ENCODE assay signal across 8 cellular contexts in the genomic region with DNA sequence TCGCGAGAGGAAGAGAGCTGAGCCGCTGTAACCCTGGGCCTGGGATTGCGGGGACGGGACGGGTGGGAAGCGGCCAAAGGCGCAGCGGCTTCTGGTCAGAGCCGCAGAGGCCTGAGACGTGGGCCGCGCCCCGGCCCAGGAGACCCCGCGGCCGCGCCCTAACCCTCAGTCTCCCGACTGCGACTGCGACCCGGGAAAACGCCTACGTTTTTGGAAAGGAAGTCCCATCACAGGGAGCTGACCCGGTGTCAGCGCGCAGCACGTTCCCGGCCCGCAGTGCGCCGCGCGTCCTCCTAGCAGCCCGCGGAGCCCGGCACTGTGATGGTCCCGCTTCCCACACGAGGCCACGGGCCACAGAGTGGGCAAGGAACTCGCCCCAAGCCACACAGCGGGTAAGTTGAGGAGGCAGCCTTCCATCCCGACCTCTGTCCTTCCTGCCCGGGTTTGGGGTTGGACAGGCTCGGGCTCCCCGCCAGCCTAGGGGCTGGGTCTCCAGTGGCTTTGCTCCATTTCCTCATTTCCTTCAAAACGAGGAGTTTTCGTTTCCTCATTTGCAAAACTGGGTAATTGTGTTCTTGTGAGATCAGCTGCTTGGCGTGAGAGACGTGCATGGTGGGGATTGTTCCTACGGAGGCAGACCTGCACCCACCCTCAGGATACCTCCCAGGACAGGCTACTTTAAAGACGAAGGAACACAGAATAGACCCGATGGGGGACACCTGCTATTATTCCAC. TPM values are rescaled to one million over a fixed set of nuclear protein-coding genes. Genes with fewer than 3 reads are reported as not detected.
DNase-seq lines count a peak whose midpoint lies in the region; ATAC-seq and TF ChIP-seq lines count a peak whose summit lies in the region.

No MANE protein-coding gene starts in this region.

- TF ChIP-seq CTCF in DOHH2 (IDR thresholded peaks at IDR 0.05; ENCODE audit: low read depth, low read length, poor library complexity, severe bottlenecking) = no peak
- no peak for TF ChIP-seq CTCF in fibroblast of the aortic adventitia (IDR thresholded peaks at IDR 0.05; ENCODE audit: insufficient read depth, low read length)
- TF ChIP-seq CTCF in neutrophil (IDR thresholded peaks at IDR 0.05) = no peak

- H3K9me2 ChIP-seq in DOHH2 (replicated peaks; ENCODE audit: control insufficient read depth, low read length) = no peaks in the 10 kb centered on the region

- H3K36me3 ChIP-seq in DOHH2 (ENCODE audit: control insufficient read depth, low read length) = no peaks in the 10 kb centered on the region
- H3K36me3 ChIP-seq in neutrophil = no peaks in the 10 kb centered on the region

- H3K4me1 ChIP-seq in DOHH2 (ENCODE audit: control insufficient read depth, low read length) (peaks cover 5% of the 10 kb centered on the region), neutrophil (ENCODE audit: control insufficient read depth in 1 of 2, insufficient read depth in 1 of 2, low read depth in 1 of 2, low read length in 1 of 2) (peaks cover 15 to 16% of the 10 kb centered on the region in 2 experiments)

- no peaks in the 10 kb centered on the region for H3F3A ChIP-seq in DOHH2 (ENCODE audit: control insufficient read depth, insufficient read depth)

- H3K27me3 ChIP-seq in DOHH2 (ENCODE audit: control insufficient read depth, low read length) (peaks cover 53% of the 10 kb centered on the region), neutrophil (peaks cover 29% of the 10 kb centered on the region)

- H4K20me1 ChIP-seq in DOHH2 (ENCODE audit: control insufficient read depth, insufficient read depth, low read depth, low read length) = no peaks in the 10 kb centered on the region

- peaks cover 18% of the 10 kb centered on the region for H3K9me3 ChIP-seq in DOHH2 (ENCODE audit: control insufficient read depth, insufficient read depth, low read length)
- no peaks in the 10 kb centered on the region for H3K9me3 ChIP-seq in neutrophil

- H3K4me3 ChIP-seq in DOHH2 (ENCODE audit: low read length) (no peak overlapping the region), fibroblast of the aortic adventitia (ENCODE audit: low read depth, low read length) (peak overlapping the region; percentile 81), neutrophil (ENCODE audit: low read depth in 1 of 2, low read length in 1 of 2) (peak overlapping the region; percentile 73 to 75)

- H3K4me2 ChIP-seq in DOHH2 (ENCODE audit: low read length) = peak overlapping the region; percentile 25

- H3K27ac ChIP-seq in DOHH2 (ENCODE audit: low read depth, low read length) = no peak overlapping the region
- H3K27ac ChIP-seq in neutrophil = peak overlapping the region; percentile 55

- DNase-seq in NOMO-1 treated with dmso at 0.1 percent for 144 hours (lab: John Stamatoyannopoulos, UW; ENCODE audit: unreplicated experiment) = peak; percentile 78
- peak; percentile 38 for DNase-seq in fibroblast of the aortic adventitia (ENCODE audit: low read depth)
- DNase-seq in NCI-H1436 treated with DMSO at 0.1 percent for 48 hours (lab: John Stamatoyannopoulos, UW) = no peak
- no peak for DNase-seq in NCI-H2196 treated with DMSO at 0.1 percent for 48 hours (lab: John Stamatoyannopoulos, UW; ENCODE audit: unreplicated experiment)
- no peak for DNase-seq in NCI-H510A (lab: John Stamatoyannopoulos, UW)

- ATAC-seq in HG03280 (IDR thresholded peaks at IDR 0.05; ENCODE audit: unreplicated experiment) = no peak

- no peaks in the 10 kb centered on the region for H3K79me2 ChIP-seq in DOHH2 (ENCODE audit: control insufficient read depth, low read length)

RNA-seq across cellular contexts. Expression of gene GPNMB, which starts 1.2 kb away (rescaled TPM):
- 479 and 525 TPM in 2 replicates for total RNA-seq in fibroblast of the aortic adventitia (ENCODE audit: low replicate concordance)

RNA-seq across cellular contexts. Expression of gene MALSU1, which starts 51.4 kb away (rescaled TPM):
- total RNA-seq in fibroblast of the aortic adventitia (ENCODE audit: low replicate concordance) = 53.1 and 55.2 TPM in 2 replicates

Comparison
In these comparisons a context has a peak if more than half of its experiments do, and no peak if none do; other contexts are left out.
1. DNase-seq: peak in NOMO-1 treated with dmso at 0.1 percent for 144 hours (single experiment) and fibroblast of the aortic adventitia (single experiment); none in NCI-H1436 treated with DMSO at 0.1 percent for 48 hours (single experiment), NCI-H2196 treated with DMSO at 0.1 percent for 48 hours (single experiment) and NCI-H510A (single experiment).